1 cellular context compared by ENCODE assay signal in genomic region chr14:21149641-21150367, GRCh38.
TF ChIP-seq lines count a peak whose summit lies in the region.

No MANE protein-coding gene starts in this region.

TF ChIP-seq in HepG2, 621 proteins besides CTCF, POLR2A, EP300 and RAD21:
- TF ChIP-seq ZNF20 (CRISPR knock-in tag; IDR thresholded peaks at IDR 0.05) = no peak
- peak; percentile 78 for TF ChIP-seq ZNF331 (CRISPR knock-in tag; IDR thresholded peaks at IDR 0.05)
TF ChIP-seq in HepG2: peak in this region for 1.
